7 cellular contexts compared by ENCODE assay signal in the genomic region with DNA sequence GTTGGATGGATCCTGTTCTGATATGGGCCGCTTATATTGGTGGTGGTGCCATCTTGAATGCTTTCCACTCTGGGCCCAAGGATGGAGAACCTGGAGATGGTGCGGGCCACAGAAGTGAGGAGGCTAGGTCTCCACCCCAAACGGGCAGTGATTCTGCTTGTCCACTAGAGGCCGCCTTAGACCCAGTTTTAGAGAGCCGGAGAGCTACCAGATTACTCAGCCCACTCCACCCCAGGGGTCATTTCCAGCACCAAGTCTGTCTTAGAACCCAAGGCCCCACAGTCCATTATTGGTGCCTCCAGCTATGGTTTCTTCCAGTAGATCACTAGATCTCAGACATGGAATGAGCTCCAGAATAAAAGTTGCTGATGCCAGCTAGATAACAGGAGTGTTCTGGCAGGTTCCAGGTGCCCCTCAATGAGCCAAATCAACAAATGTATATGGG. TPM values are rescaled to one million over a fixed set of nuclear protein-coding genes. Genes with fewer than 3 reads are reported as not detected.
A peak's percentile ranks its signal among the peaks of the same experiment; 100 is the strongest.
DNase-seq lines count a peak whose midpoint lies in the region; ATAC-seq and TF ChIP-seq lines count a peak whose summit lies in the region.

No MANE protein-coding gene starts in this region.

- peak; percentile 13 for DNase-seq in NCI-H446 treated with DMSO at 0.1 percent for 48 hours (lab: John Stamatoyannopoulos, UW)
- DNase-seq in activated CD4-positive, alpha-beta T cell treated with anti-CD3 and anti-CD28 coated beads, Interleukin-2, amount 50 U/mL, for 1 hour: peak; percentile 57
- peak; percentile 36 to 80 for DNase-seq in dermis microvascular lymphatic vessel endothelial cell (ENCODE audit: low read depth in 2 of 2)
- peak; percentile 75 to 84 for DNase-seq in lung microvascular endothelial cell (ENCODE audit: low read depth in 2 of 2)
- peak; percentile 31 to 47 (median 40) for DNase-seq in stimulated activated CD4-positive, alpha-beta T cell treated with anti-CD3 and anti-CD28 coated beads, TNF-alpha, amount 100 ng/mL, for 1 hour (ENCODE audit: low read depth in 3 of 3, low spot score in 1 of 3)

- peak; percentile 57 for ATAC-seq in HG02623 (IDR thresholded peaks at IDR 0.05; ENCODE audit: unreplicated experiment)

- peak; percentile 10 for TF ChIP-seq CTCF in GM12801 (IDR thresholded peaks at IDR 0.05; ENCODE audit: extremely low read depth, insufficient read length)

RNA-seq across cellular contexts. Expression of gene CAMK2G, which starts 11.8 kb away (rescaled TPM):
- total RNA-seq in dermis microvascular lymphatic vessel endothelial cell (20.9 and 24.8 TPM in 2 replicates), lung microvascular endothelial cell (16.7 and 19.0 TPM in 2 replicates)

RNA-seq across cellular contexts. Expression of gene PLAU, which starts 24.8 kb away (rescaled TPM):
- total RNA-seq in dermis microvascular lymphatic vessel endothelial cell (7.0 and 11.8 TPM in 2 replicates), lung microvascular endothelial cell (1.6 and 12.4 TPM in 2 replicates)

Comparison
In these comparisons a context has a peak if more than half of its experiments do, and no peak if none do; other contexts are left out.
1. Peak in every context shown above with its lines: DNase-seq and ATAC-seq.
2. DNase-seq: peak in every context shown above with its lines; median percentile 80 in lung microvascular endothelial cell; 58 in dermis microvascular lymphatic vessel endothelial cell; 57 in activated CD4-positive, alpha-beta T cell treated with anti-CD3 and anti-CD28 coated beads, Interleukin-2, amount 50 U/mL, for 1 hour; 40 in stimulated activated CD4-positive, alpha-beta T cell treated with anti-CD3 and anti-CD28 coated beads, TNF-alpha, amount 100 ng/mL, for 1 hour; 13 in NCI-H446 treated with DMSO at 0.1 percent for 48 hours.